Comparison of ENCODE assay signal across 20 cellular contexts in genomic region chr1:44436401-44437394, GRCh38. TPM values are rescaled to one million over a fixed set of nuclear protein-coding genes. Genes with fewer than 3 reads are reported as not detected.
DNase-seq lines count a peak whose midpoint lies in the region; ATAC-seq, FAIRE-seq and TF ChIP-seq lines count a peak whose summit lies in the region.
"Had no signal": no experiment of that assay in that cellular context is flagged by ENCODE, and none has a peak within 500 bp of the region (broad histone marks: within the 10 kb centered on the region; RNA-seq: fewer than 3 reads in every experiment).

No MANE protein-coding gene starts in this region.

- H3K27me3 Mint-ChIP-seq in astrocyte (ENCODE audit: low read depth, unreplicated experiment), result no peaks in the 10 kb centered on the region
- H3K27me3 Mint-ChIP-seq in neural progenitor cell (ENCODE audit: insufficient read depth, low read depth), result peaks cover 6% of the 10 kb centered on the region

- in situ Hi-C loops in Caki2 (cut with HindIII; ENCODE audit: low pct_unique_long_range_greater_than_20kb, low sequenced_read_pairs), result no loop called here
- in situ Hi-C loops in brain microvascular endothelial cell (cut with HindIII; ENCODE audit: low pct_ligation_motif_present, low sequenced_read_pairs), result no loop called here

- H3K27ac Mint-ChIP-seq in astrocyte (ENCODE audit: unreplicated experiment) (no peak overlapping the region), neural progenitor cell (peak overlapping the region; percentile 62)
- H3K27ac Mint-ChIP-seq: natural killer cell treated with Interleukin-12 subunit alpha and Interleukin-12 subunit beta and Interleukin-15 and Interleukin-18, amount 100 ng/mL, for 72 hours had no signal

- DNase-seq in Caki2 (ENCODE audit: low read depth), result peak; percentile 78
- DNase-seq in HT1080 (ENCODE audit: low read depth), result peak; percentile 15
- DNase-seq in astrocyte (ENCODE audit: low read depth), result no peak
- no peak for DNase-seq in neural progenitor cell (ENCODE audit: low spot score)
- DNase-seq in activated naive CD4-positive, alpha-beta T cell (lab: John Stamatoyannopoulos, UW), result no peak
- DNase-seq in brain microvascular endothelial cell, result no peak
- DNase-seq in amniotic stem cell (lab: John Stamatoyannopoulos, UW), result no peak
- DNase-seq: activated naive CD4-positive, alpha-beta T cell treated with Interleukin-2 at 50 U/mL for 16 hours; effector CD8-positive, alpha-beta T cell; GM23248; hypothalamus; NCI-H1092; NCI-H446 treated with DMSO at 0.1 percent for 48 hours; PC-9; sigmoid colon; stimulated activated CD4-positive, alpha-beta T cell treated with anti-CD3 and anti-CD28 coated beads, Interleukin-4, amount 100 ng/mL, for 1 hour; tibial artery had no signal

- H4K20me1 ChIP-seq in astrocyte (ENCODE audit: insufficient read depth, low read length) (no peaks in the 10 kb centered on the region), neural progenitor cell (ENCODE audit: low read depth) (no peaks in the 10 kb centered on the region)

- TF ChIP-seq CTCF in astrocyte (IDR thresholded peaks at IDR 0.05; ENCODE audit: insufficient read depth, low read depth, low read length), result no peak
- no peak for TF ChIP-seq CTCF in neural progenitor cell (IDR thresholded peaks at IDR 0.05)
- no peak for TF ChIP-seq CTCF in brain microvascular endothelial cell (IDR thresholded peaks at IDR 0.05; ENCODE audit: low read depth, low read length, missing control alignments)

- no peaks in the 10 kb centered on the region for H3F3A ChIP-seq in neural progenitor cell (ENCODE audit: low read depth)

- H3K79me2 ChIP-seq in astrocyte (ENCODE audit: insufficient read depth, low read length), result no peaks in the 10 kb centered on the region
- no peaks in the 10 kb centered on the region for H3K79me2 ChIP-seq in neural progenitor cell (ENCODE audit: low read depth)

- no peak overlapping the region for H3K4me3 ChIP-seq in astrocyte (ENCODE audit: insufficient read depth, low read depth, low read length)
- no peak overlapping the region for H3K4me3 ChIP-seq in neural progenitor cell
- H3K4me3 ChIP-seq in brain microvascular endothelial cell (ENCODE audit: low read depth, low read length), result no peak overlapping the region
- H3K4me3 ChIP-seq: GM23248, PC-9, sigmoid colon, tibial artery had no signal

- no peaks in the 10 kb centered on the region for H3K4me1 ChIP-seq in astrocyte (ENCODE audit: insufficient read depth, low read length)
- peaks cover 8% of the 10 kb centered on the region for H3K4me1 ChIP-seq in neural progenitor cell
- H3K4me1 ChIP-seq: sigmoid colon, tibial artery had no signal

- H3K36me3 ChIP-seq in astrocyte (ENCODE audit: insufficient read depth, low read length), result no peaks in the 10 kb centered on the region
- no peaks in the 10 kb centered on the region for H3K36me3 ChIP-seq in neural progenitor cell
- no peaks in the 10 kb centered on the region for H3K36me3 ChIP-seq in brain microvascular endothelial cell (replicated peaks)
- H3K36me3 ChIP-seq: sigmoid colon, tibial artery had no signal

- no peak for ATAC-seq in HG03520 (IDR thresholded peaks at IDR 0.05; ENCODE audit: unreplicated experiment)
- ATAC-seq: natural killer cell treated with Interleukin-12 subunit alpha and Interleukin-12 subunit beta and Interleukin-15 and Interleukin-18, amount 100 ng/mL, for 72 hours had no signal

- no peak overlapping the region for H3K4me3 Mint-ChIP-seq in astrocyte (ENCODE audit: unreplicated experiment)
- H3K4me3 Mint-ChIP-seq in neural progenitor cell, result peak overlapping the region; percentile 31
- H3K4me3 Mint-ChIP-seq: natural killer cell treated with Interleukin-12 subunit alpha and Interleukin-12 subunit beta and Interleukin-15 and Interleukin-18, amount 100 ng/mL, for 72 hours had no signal

- H3K9ac ChIP-seq in astrocyte (ENCODE audit: low read length), result no peak overlapping the region
- H3K9ac ChIP-seq in neural progenitor cell, result no peak overlapping the region
- H3K9ac ChIP-seq: GM23248 had no signal

- H3K4me2 ChIP-seq in astrocyte (ENCODE audit: low read length) (no peak overlapping the region), neural progenitor cell (no peak overlapping the region)
- H3K4me2 ChIP-seq: PC-9 had no signal

- peak overlapping the region; percentile 45 for H2AFZ ChIP-seq in astrocyte (ENCODE audit: low read depth, low read length)
- no peak overlapping the region for H2AFZ ChIP-seq in neural progenitor cell (replicated peaks)
- H2AFZ ChIP-seq: GM23248, PC-9 had no signal

- H3K9me3 ChIP-seq in astrocyte (ENCODE audit: insufficient read depth, low read depth, low read length) (no peaks in the 10 kb centered on the region), neural progenitor cell (ENCODE audit: low read depth) (no peaks in the 10 kb centered on the region)
- H3K9me3 ChIP-seq: sigmoid colon, tibial artery had no signal

- no peak overlapping the region for H3K27ac ChIP-seq in astrocyte (ENCODE audit: low read depth, low read length)
- H3K27ac ChIP-seq in neural progenitor cell, result no peak overlapping the region
- H3K27ac ChIP-seq in brain microvascular endothelial cell, result no peak overlapping the region
- H3K27ac ChIP-seq: GM23248, PC-9, sigmoid colon, tibial artery had no signal

- H3K36me3 Mint-ChIP-seq in astrocyte (ENCODE audit: low read depth, unreplicated experiment) (peaks cover 4% of the 10 kb centered on the region), neural progenitor cell (peaks cover 2% of the 10 kb centered on the region)
- H3K36me3 Mint-ChIP-seq: brain; natural killer cell treated with Interleukin-12 subunit alpha and Interleukin-12 subunit beta and Interleukin-15 and Interleukin-18, amount 100 ng/mL, for 72 hours had no signal

- peaks cover 4% of the 10 kb centered on the region for H3K9me3 Mint-ChIP-seq in astrocyte (ENCODE audit: unreplicated experiment)
- no peaks in the 10 kb centered on the region for H3K9me3 Mint-ChIP-seq in neural progenitor cell
- H3K9me3 Mint-ChIP-seq: natural killer cell treated with Interleukin-12 subunit alpha and Interleukin-12 subunit beta and Interleukin-15 and Interleukin-18, amount 100 ng/mL, for 72 hours had no signal

- H3K4me1 Mint-ChIP-seq in astrocyte (ENCODE audit: low read depth, unreplicated experiment), result peaks cover under 1% of the 10 kb centered on the region
- H3K4me1 Mint-ChIP-seq in neural progenitor cell, result peaks cover 23% of the 10 kb centered on the region

- peaks cover 9% of the 10 kb centered on the region for H3K27me3 ChIP-seq in astrocyte (ENCODE audit: insufficient read depth, low read length)
- H3K27me3 ChIP-seq in neural progenitor cell, result peaks cover 27% of the 10 kb centered on the region
- H3K27me3 ChIP-seq in brain microvascular endothelial cell (replicated peaks), result peaks cover 5% of the 10 kb centered on the region
- H3K27me3 ChIP-seq: sigmoid colon, tibial artery had no signal

- no peak for FAIRE-seq in astrocyte (lab: Jason Lieb, UNC)

RNA-seq across cellular contexts. Expression of gene RNF220, which starts 31.6 kb away (rescaled TPM):
- 61.0 and 69.8 TPM in 2 replicates for total RNA-seq in Caki2 (2014; rRNA removed; shearing (Covaris generic); ENCODE audit: low replicate concordance)
- 99.2 and 105 TPM in 2 replicates for total RNA-seq in HT1080 (2014; rRNA removed; shearing (Covaris generic))
- 93.3 and 95.7 TPM in 2 replicates for polyA plus RNA-seq in HT1080 (2015; cell fraction: cytosol; rRNA removed)
- polyA plus RNA-seq in HT1080 (2015; cell fraction: nucleus; rRNA removed), result 100 and 104 TPM in 2 replicates
- 47.1 and 47.4 TPM in 2 replicates for total RNA-seq in astrocyte
- 93.8 and 133 TPM in 2 replicates for total RNA-seq in neural progenitor cell (ENCODE audit: low replicate concordance)

Comparison
In these comparisons a context has a peak if more than half of its experiments do, and no peak if none do; other contexts are left out.
1. DNase-seq: peak in Caki2 (single experiment) and HT1080 (single experiment); none in astrocyte (single experiment), neural progenitor cell (single experiment), activated naive CD4-positive, alpha-beta T cell (0 of 4), brain microvascular endothelial cell (single experiment) and amniotic stem cell (single experiment).